ENCODE assay signal across 1 cellular context in genomic region chr10:69222157-69223027, GRCh38.
TF ChIP-seq lines count a peak whose summit lies in the region.

No MANE protein-coding gene starts in this region.

TF ChIP-seq in K562, 482 proteins besides CTCF, POLR2A, EP300 and RAD21 (continued from another document and continues in another):
- TF ChIP-seq, protein P1, sequence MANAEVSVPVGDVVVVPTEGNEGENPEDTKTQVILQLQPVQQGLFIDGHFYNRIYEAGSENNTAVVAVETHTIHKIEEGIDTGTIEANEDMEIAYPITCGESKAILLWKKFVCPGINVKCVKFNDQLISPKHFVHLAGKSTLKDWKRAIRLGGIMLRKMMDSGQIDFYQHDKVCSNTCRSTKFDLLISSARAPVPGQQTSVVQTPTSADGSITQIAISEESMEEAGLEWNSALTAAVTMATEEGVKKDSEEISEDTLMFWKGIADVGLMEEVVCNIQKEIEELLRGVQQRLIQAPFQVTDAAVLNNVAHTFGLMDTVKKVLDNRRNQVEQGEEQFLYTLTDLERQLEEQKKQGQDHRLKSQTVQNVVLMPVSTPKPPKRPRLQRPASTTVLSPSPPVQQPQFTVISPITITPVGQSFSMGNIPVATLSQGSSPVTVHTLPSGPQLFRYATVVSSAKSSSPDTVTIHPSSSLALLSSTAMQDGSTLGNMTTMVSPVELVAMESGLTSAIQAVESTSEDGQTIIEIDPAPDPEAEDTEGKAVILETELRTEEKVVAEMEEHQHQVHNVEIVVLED (CRISPR knock-in tag; IDR thresholded peaks at IDR 0.05) = no peak
- no peak for TF ChIP-seq SIRT6 (IDR thresholded peaks at IDR 0.05; ENCODE audit: low read depth, low read length)
- TF ChIP-seq HMG20B (CRISPR knock-in tag; IDR thresholded peaks at IDR 0.05) = no peak
- TF ChIP-seq TCF3 (CRISPR knock-in tag; IDR thresholded peaks at IDR 0.05) = peak; percentile 37; the same call in 1 of the 2 replicates
- TF ChIP-seq FOXM1 (IDR thresholded peaks at IDR 0.05; ENCODE audit: low read depth) = peak; percentile 20; the same call in 1 of the 2 replicates
- no peak; the same call in 1 of the 2 replicates for TF ChIP-seq FOXM1 (CRISPR knock-in tag; IDR thresholded peaks at IDR 0.05; ENCODE audit: low read depth)
- TF ChIP-seq ETV1 (tag; conservative IDR thresholded peaks at IDR 0.05; ENCODE audit: low read depth) = peak; percentile 62
- no peak for TF ChIP-seq ZNF644 (tag; IDR thresholded peaks at IDR 0.05; ENCODE audit: low read depth)
- no peak for TF ChIP-seq HNRNPLL (IDR thresholded peaks at IDR 0.05; ENCODE audit: low read depth, low read length, poor library complexity, severe bottlenecking)
- peak; percentile 75 for TF ChIP-seq SMAD4 (CRISPR knock-in tag; conservative IDR thresholded peaks at IDR 0.05)
- no peak for TF ChIP-seq NR3C1 (CRISPR knock-in tag; IDR thresholded peaks at IDR 0.05)
- no peak for TF ChIP-seq RBM25 (IDR thresholded peaks at IDR 0.05; ENCODE audit: low read depth, low read length, severe bottlenecking)
- no peak for TF ChIP-seq ZNF274 (IDR thresholded peaks at IDR 0.05; ENCODE audit: borderline replicate concordance, low read depth, low read length)
- TF ChIP-seq IRF9 (tag; IDR thresholded peaks at IDR 0.05) = no peak
- TF ChIP-seq CHD4 (IDR thresholded peaks at IDR 0.05; ENCODE audit: insufficient read depth, insufficient replicate concordance, low read depth, low read length, poor library complexity, severe bottlenecking) = no peak
- TF ChIP-seq RBM15 (IDR thresholded peaks at IDR 0.05; ENCODE audit: insufficient read depth, low read length) = no peak
- no peak for TF ChIP-seq ZFP1 (CRISPR knock-in tag; IDR thresholded peaks at IDR 0.05)
- no peak for TF ChIP-seq TEAD2 (tag; IDR thresholded peaks at IDR 0.05)
- no peak for TF ChIP-seq NFIC (IDR thresholded peaks at IDR 0.05)
- no peak for TF ChIP-seq ZNF253 (CRISPR knock-in tag; conservative IDR thresholded peaks at IDR 0.05)
- TF ChIP-seq SIN3B (IDR thresholded peaks at IDR 0.05; ENCODE audit: low read depth) = no peak
- no peak for TF ChIP-seq PRPF4 (IDR thresholded peaks at IDR 0.05; ENCODE audit: insufficient read depth, low read depth, low read length, poor library complexity, severe bottlenecking)
- no peak for TF ChIP-seq ZNF3 (CRISPR knock-in tag; IDR thresholded peaks at IDR 0.05)
- TF ChIP-seq ZBTB12 (CRISPR knock-in tag; IDR thresholded peaks at IDR 0.05) = no peak
- TF ChIP-seq SLC30A9 (CRISPR knock-in tag; IDR thresholded peaks at IDR 0.05) = no peak
- TF ChIP-seq ZNF12 (CRISPR knock-in tag; IDR thresholded peaks at IDR 0.05) = no peak
- TF ChIP-seq U2AF2 (optimal IDR thresholded peaks at IDR 0.05; ENCODE audit: low read depth, low read length) = no peak
- TF ChIP-seq, protein P2, sequence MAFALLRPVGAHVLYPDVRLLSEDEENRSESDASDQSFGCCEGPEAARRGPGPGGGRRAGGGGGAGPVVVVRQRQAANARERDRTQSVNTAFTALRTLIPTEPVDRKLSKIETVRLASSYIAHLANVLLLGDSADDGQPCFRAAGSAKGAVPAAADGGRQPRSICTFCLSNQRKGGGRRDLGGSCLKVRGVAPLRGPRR (CRISPR knock-in tag; IDR thresholded peaks at IDR 0.05) = peak; percentile 85; the same call in 1 of the 2 replicates
- peak; percentile 64; the same call in 1 of the 2 replicates for TF ChIP-seq CEBPG (CRISPR knock-in tag; IDR thresholded peaks at IDR 0.05)
- TF ChIP-seq CEBPG (tag; conservative IDR thresholded peaks at IDR 0.05 in 1 of 2, IDR thresholded peaks at IDR 0.05 in 1 of 2) = peak; percentile 34 to 79; a peak in 3 of 4 replicates
- TF ChIP-seq, protein P3, sequence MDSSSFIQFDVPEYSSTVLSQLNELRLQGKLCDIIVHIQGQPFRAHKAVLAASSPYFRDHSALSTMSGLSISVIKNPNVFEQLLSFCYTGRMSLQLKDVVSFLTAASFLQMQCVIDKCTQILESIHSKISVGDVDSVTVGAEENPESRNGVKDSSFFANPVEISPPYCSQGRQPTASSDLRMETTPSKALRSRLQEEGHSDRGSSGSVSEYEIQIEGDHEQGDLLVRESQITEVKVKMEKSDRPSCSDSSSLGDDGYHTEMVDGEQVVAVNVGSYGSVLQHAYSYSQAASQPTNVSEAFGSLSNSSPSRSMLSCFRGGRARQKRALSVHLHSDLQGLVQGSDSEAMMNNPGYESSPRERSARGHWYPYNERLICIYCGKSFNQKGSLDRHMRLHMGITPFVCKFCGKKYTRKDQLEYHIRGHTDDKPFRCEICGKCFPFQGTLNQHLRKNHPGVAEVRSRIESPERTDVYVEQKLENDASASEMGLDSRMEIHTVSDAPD (CRISPR knock-in tag; IDR thresholded peaks at IDR 0.05) = no peak
- TF ChIP-seq MAFK (IDR thresholded peaks at IDR 0.05; ENCODE audit: low read length) = peak; percentile 77
- TF ChIP-seq GABPA (tag; conservative IDR thresholded peaks at IDR 0.05; ENCODE audit: low read depth) = no peak
- TF ChIP-seq ETS2 (tag; IDR thresholded peaks at IDR 0.05; ENCODE audit: borderline replicate concordance, poor library complexity, severe bottlenecking) = no peak
- no peak for TF ChIP-seq IFI16 (CRISPR knock-in tag; IDR thresholded peaks at IDR 0.05)
- no peak for TF ChIP-seq MED1 (CRISPR knock-in tag; IDR thresholded peaks at IDR 0.05; ENCODE audit: borderline replicate concordance)
- no peak for TF ChIP-seq BDP1 (IDR thresholded peaks at IDR 0.05; ENCODE audit: insufficient read depth, insufficient read length)
- TF ChIP-seq ZNF140 (CRISPR knock-in tag; IDR thresholded peaks at IDR 0.05) = no peak
- TF ChIP-seq CREM (IDR thresholded peaks at IDR 0.05; ENCODE audit: low read depth) = peak; percentile 52; the same call in 1 of the 2 replicates
- peak; percentile 39; the same call in 1 of the 2 replicates for TF ChIP-seq TEAD4 (IDR thresholded peaks at IDR 0.05; ENCODE audit: low read length)
- TF ChIP-seq TEAD4 (CRISPR knock-in tag; IDR thresholded peaks at IDR 0.05; ENCODE audit: borderline replicate concordance) = no peak
- 0 out of 2 replicates have a peak, but pooled peaks have one; percentile 56 for TF ChIP-seq MTF1 (CRISPR knock-in tag; IDR thresholded peaks at IDR 0.05; ENCODE audit: borderline replicate concordance)
- no peak for TF ChIP-seq TAF9B (IDR thresholded peaks at IDR 0.05; ENCODE audit: partially characterized antibody)
- TF ChIP-seq CXXC5 (CRISPR knock-in tag; IDR thresholded peaks at IDR 0.05) = peak; percentile 70
- TF ChIP-seq TFAP4 (CRISPR knock-in tag; IDR thresholded peaks at IDR 0.05; ENCODE audit: borderline replicate concordance) = peak; percentile 65; the same call in 1 of the 2 replicates
- TF ChIP-seq ZNF277 (CRISPR knock-in tag; IDR thresholded peaks at IDR 0.05; ENCODE audit: borderline replicate concordance) = no peak
- peak; percentile 77 to 79 for TF ChIP-seq E2F6 (IDR thresholded peaks at IDR 0.05; ENCODE audit: borderline replicate concordance in 1 of 2, extremely low read depth in 1 of 2, insufficient read depth in 1 of 2, insufficient read length in 1 of 2, low read depth in 1 of 2, low read length in 1 of 2, poor library complexity in 1 of 2, severe bottlenecking in 1 of 2)
- peak; percentile 38; the same call in 1 of the 2 replicates for TF ChIP-seq MTA2 (IDR thresholded peaks at IDR 0.05; ENCODE audit: low read depth)
- peak; percentile 48; the same call in 1 of the 2 replicates for TF ChIP-seq GATAD2B (IDR thresholded peaks at IDR 0.05; ENCODE audit: borderline replicate concordance)
- no peak for TF ChIP-seq NFE2L1 (tag; IDR thresholded peaks at IDR 0.05; ENCODE audit: borderline replicate concordance, low read depth)
- TF ChIP-seq POLR2G (IDR thresholded peaks at IDR 0.05; ENCODE audit: low read depth, low read length) = 0 out of 2 replicates have a peak, but pooled peaks have one; percentile 24
- no peak for TF ChIP-seq HMG20A (CRISPR knock-in tag; conservative IDR thresholded peaks at IDR 0.05)
- no peak for TF ChIP-seq TAF7 (tag; IDR thresholded peaks at IDR 0.05)
- TF ChIP-seq RBM17 (IDR thresholded peaks at IDR 0.05; ENCODE audit: borderline replicate concordance, low read depth, low read length) = no peak
- TF ChIP-seq KLF6 (CRISPR knock-in tag; IDR thresholded peaks at IDR 0.05; ENCODE audit: borderline replicate concordance) = no peak
- TF ChIP-seq POLR3A (IDR thresholded peaks at IDR 0.05; ENCODE audit: borderline replicate concordance, extremely low read depth, insufficient read depth, insufficient read length) = no peak
- peak; percentile 53 for TF ChIP-seq SAP30 (IDR thresholded peaks at IDR 0.05; ENCODE audit: borderline replicate concordance, insufficient read depth, low read depth, low read length, poor library complexity, severe bottlenecking)
- TF ChIP-seq BRF2 (IDR thresholded peaks at IDR 0.05; ENCODE audit: borderline replicate concordance, insufficient read depth, insufficient read length) = no peak
- TF ChIP-seq ZFP30 (CRISPR knock-in tag; IDR thresholded peaks at IDR 0.05; ENCODE audit: borderline replicate concordance) = no peak
- TF ChIP-seq KHSRP (IDR thresholded peaks at IDR 0.05) = no peak
- TF ChIP-seq NCOA6 (IDR thresholded peaks at IDR 0.05) = no peak
- TF ChIP-seq HEY1 (CRISPR knock-in tag; IDR thresholded peaks at IDR 0.05; ENCODE audit: borderline replicate concordance) = no peak; the same call in 1 of the 2 replicates
- peak; percentile 71; the same call in 1 of the 2 replicates for TF ChIP-seq STAT5A (IDR thresholded peaks at IDR 0.05; ENCODE audit: borderline replicate concordance, low read length)
- 0 out of 2 replicates have a peak, but pooled peaks have one; percentile 45 for TF ChIP-seq ADNP (tag; IDR thresholded peaks at IDR 0.05)
- TF ChIP-seq PBX2 (CRISPR knock-in tag; IDR thresholded peaks at IDR 0.05; ENCODE audit: low read depth) = no peak
- TF ChIP-seq PBX2 (tag; conservative IDR thresholded peaks at IDR 0.05; ENCODE audit: low read depth) = no peak
- no peak for TF ChIP-seq ZNF445 (CRISPR knock-in tag; IDR thresholded peaks at IDR 0.05; ENCODE audit: low read depth)
